13 cellular contexts compared by ENCODE assay signal in the genomic region with DNA sequence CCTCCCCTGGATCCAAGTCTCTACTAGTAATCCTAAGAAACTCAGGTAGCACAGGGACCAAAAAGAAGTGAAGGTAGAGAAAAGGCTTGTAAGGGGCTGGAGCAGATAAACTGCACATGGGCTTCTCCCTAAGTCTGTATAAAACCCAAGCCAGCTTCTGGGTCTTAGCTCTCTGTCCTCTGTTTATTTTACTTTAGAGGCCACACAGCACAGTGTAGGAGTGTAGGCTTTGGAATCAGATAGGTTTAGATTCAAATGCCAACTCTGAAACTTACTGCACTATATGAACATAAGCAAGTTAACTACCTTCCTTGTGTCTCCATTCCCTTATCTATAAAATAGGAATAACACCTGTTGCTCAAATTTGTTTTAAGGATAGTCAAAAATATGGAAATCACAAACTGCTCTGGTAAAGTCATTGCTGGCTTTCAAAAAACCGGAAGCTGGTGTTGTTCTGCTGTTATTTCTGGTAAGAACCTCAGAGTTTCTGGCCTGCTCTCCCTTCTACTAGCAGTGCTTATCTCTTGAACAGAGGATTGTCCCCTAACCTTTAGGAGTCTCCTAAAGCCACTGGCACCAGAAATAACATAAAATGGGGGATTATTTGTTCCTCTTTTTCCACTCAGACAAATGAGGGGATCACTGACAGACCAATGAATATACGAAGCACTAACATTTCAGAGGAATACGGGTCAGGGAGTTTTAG.
"Had no signal": no experiment of that assay in that cellular context is flagged by ENCODE, and none has a peak within 500 bp of the region (broad histone marks: within the 10 kb centered on the region; RNA-seq: fewer than 3 reads in every experiment).

No MANE protein-coding gene starts in this region.

- H3K79me2 ChIP-seq: hepatocyte had no signal

- H3K27me3 ChIP-seq: brain microvascular endothelial cell, hepatocyte, neural progenitor cell, pancreas, stomach had no signal

- H3K4me1 ChIP-seq: neural progenitor cell, pancreas, stomach had no signal

- H3K4me3 ChIP-seq: hepatocyte, neural progenitor cell, pancreas, stomach had no signal

- H3K36me3 ChIP-seq: brain microvascular endothelial cell had no signal

- H2AFZ ChIP-seq: hepatocyte, neural progenitor cell had no signal

- ATAC-seq: pancreas had no signal

- H3K4me2 ChIP-seq: hepatocyte, neural progenitor cell had no signal

- H3K27ac ChIP-seq: brain microvascular endothelial cell, hepatocyte, neural progenitor cell, pancreas, stomach had no signal

- DNase-seq: activated CD4-positive, alpha-beta memory T cell treated with anti-CD3 and anti-CD28 coated beads for 36 hours; activated CD4-positive, CD25-positive, alpha-beta regulatory T cell treated with anti-CD3 and anti-CD28 coated beads, Interleukin-2, amount 50 U/mL, for 72 hours; activated CD8-positive, alpha-beta memory T cell treated with anti-CD3 and anti-CD28 coated beads, Interleukin-2, amount 50 U/mL, for 4 hours; activated naive CD4-positive, alpha-beta T cell treated with anti-CD3 and anti-CD28 coated beads for 36 hours; brain microvascular endothelial cell; erythroblast; kidney glomerular epithelial cell; pancreas; stimulated activated CD4-positive, alpha-beta T cell treated with anti-CD3 and anti-CD28 coated beads, Interleukin-4, amount 100 ng/mL, for 1 hour; stomach had no signal

- H3K27me3 Mint-ChIP-seq: activated CD4-positive, alpha-beta memory T cell treated with anti-CD3 and anti-CD28 coated beads for 36 hours; dendritic cell treated with granulocyte-macrophage colony-stimulating factor and Interleukin-4, amounts not matched to agents 40 ng/mL and 50 ng/mL, for 4 days had no signal

- H3K27ac Mint-ChIP-seq: activated CD4-positive, alpha-beta memory T cell treated with anti-CD3 and anti-CD28 coated beads for 36 hours; activated naive CD4-positive, alpha-beta T cell treated with anti-CD3 and anti-CD28 coated beads for 36 hours; neural progenitor cell had no signal

- H3K9me3 Mint-ChIP-seq: activated CD4-positive, alpha-beta memory T cell treated with anti-CD3 and anti-CD28 coated beads for 36 hours; activated naive CD4-positive, alpha-beta T cell treated with anti-CD3 and anti-CD28 coated beads for 36 hours; dendritic cell treated with granulocyte-macrophage colony-stimulating factor and Interleukin-4, amounts not matched to agents 40 ng/mL and 50 ng/mL, for 4 days; neural progenitor cell had no signal

- H3K4me1 Mint-ChIP-seq: neural progenitor cell had no signal

- H3K9me3 ChIP-seq: pancreas, stomach had no signal

- H3K9ac ChIP-seq: neural progenitor cell had no signal

- H3K4me3 Mint-ChIP-seq: activated CD4-positive, alpha-beta memory T cell treated with anti-CD3 and anti-CD28 coated beads for 36 hours; activated naive CD4-positive, alpha-beta T cell treated with anti-CD3 and anti-CD28 coated beads for 36 hours; dendritic cell treated with granulocyte-macrophage colony-stimulating factor and Interleukin-4, amounts not matched to agents 40 ng/mL and 50 ng/mL, for 4 days; neural progenitor cell had no signal
